In genomic region chr17:40572245-40572975, GRCh38 we compare ENCODE assay signal across 2 cellular contexts. TPM values are rescaled to one million over a fixed set of nuclear protein-coding genes. Genes with fewer than 3 reads are reported as not detected.
"Had no signal": no experiment of that assay in that cellular context is flagged by ENCODE, and none has a peak within 500 bp of the region (broad histone marks: within the 10 kb centered on the region; RNA-seq: fewer than 3 reads in every experiment).

No MANE protein-coding gene starts in this region.

RNA-seq across cellular contexts. Expression of gene CCR7, which starts 7.1 kb away (rescaled TPM):
- total RNA-seq: cerebellum, PC-9 had no signal
